ENCODE assay signal across 23 cellular contexts in genomic region chr2:126797622-126798275, GRCh38.
DNase-seq lines count a peak whose midpoint lies in the region; ATAC-seq and TF ChIP-seq lines count a peak whose summit lies in the region.
"Had no signal": no experiment of that assay in that cellular context is flagged by ENCODE, and none has a peak within 500 bp of the region (broad histone marks: within the 10 kb centered on the region; RNA-seq: fewer than 3 reads in every experiment).

No MANE protein-coding gene starts in this region.

- peaks cover 27% of the 10 kb centered on the region for H3K27me3 Mint-ChIP-seq in type B pancreatic cell

- H3K4me1 ChIP-seq in HEK293 (ENCODE audit: control insufficient read depth, insufficient read depth, low read length), result no peaks in the 10 kb centered on the region
- no peaks in the 10 kb centered on the region for H3K4me1 ChIP-seq in mucosa of descending colon (ENCODE audit: low read depth)
- H3K4me1 ChIP-seq: left lung, psoas muscle had no signal

- H3K9me3 ChIP-seq in HEK293 (ENCODE audit: control insufficient read depth, insufficient read depth, low read depth, low read length) (no peaks in the 10 kb centered on the region), mucosa of descending colon (no peaks in the 10 kb centered on the region)
- H3K9me3 ChIP-seq: left lung, psoas muscle had no signal

- H3K4me1 Mint-ChIP-seq in type B pancreatic cell (ENCODE audit: unreplicated experiment), result peaks cover 5% of the 10 kb centered on the region
- H3K4me1 Mint-ChIP-seq: activated CD4-positive, alpha-beta T cell treated with anti-CD3 and anti-CD28 coated beads for 36 hours; activated naive CD4-positive, alpha-beta T cell treated with anti-CD3 and anti-CD28 coated beads, Interleukin-2, amount 50 U/mL, for 24 hours; CD4-positive, alpha-beta memory T cell had no signal

- no peak overlapping the region for H3K4me3 Mint-ChIP-seq in type B pancreatic cell
- H3K4me3 Mint-ChIP-seq: activated CD4-positive, alpha-beta T cell treated with anti-CD3 and anti-CD28 coated beads for 36 hours; activated naive CD4-positive, alpha-beta T cell treated with anti-CD3 and anti-CD28 coated beads, Interleukin-2, amount 50 U/mL, for 24 hours; CD4-positive, alpha-beta memory T cell; effector memory CD8-positive, alpha-beta T cell; T-helper 2 cell treated with Interferon-gamma antibody and Interleukin-4, amounts not matched to agents 5 μg/mL and 100 μg/mL, for 36 hours had no signal

- H3K27ac Mint-ChIP-seq in type B pancreatic cell, result no peak overlapping the region
- H3K27ac Mint-ChIP-seq: activated CD4-positive, alpha-beta T cell treated with anti-CD3 and anti-CD28 coated beads for 36 hours; activated naive CD4-positive, alpha-beta T cell treated with anti-CD3 and anti-CD28 coated beads, Interleukin-2, amount 50 U/mL, for 24 hours; CD4-positive, alpha-beta memory T cell; effector memory CD8-positive, alpha-beta T cell; T-helper 2 cell treated with Interferon-gamma antibody and Interleukin-4, amounts not matched to agents 5 μg/mL and 100 μg/mL, for 36 hours had no signal

- CTCF ChIA-PET in HEK293 (lab: Yijun Ruan, JAX), result no interaction called here

- no peak for ATAC-seq in HG03571 (IDR thresholded peaks at IDR 0.05; ENCODE audit: unreplicated experiment)
- no peak for ATAC-seq in mucosa of descending colon
- ATAC-seq: activated CD4-positive, alpha-beta T cell treated with anti-CD3 and anti-CD28 coated beads for 36 hours; effector memory CD8-positive, alpha-beta T cell; left lung; psoas muscle had no signal

- H3K4me3 ChIP-seq in HEK293 (ENCODE audit: low read depth, low read length) (no peak overlapping the region), mucosa of descending colon (no peak overlapping the region)
- H3K4me3 ChIP-seq: coronary artery, left lung, psoas muscle had no signal

- no peaks in the 10 kb centered on the region for H3K36me3 Mint-ChIP-seq in type B pancreatic cell
- H3K36me3 Mint-ChIP-seq: activated naive CD4-positive, alpha-beta T cell treated with anti-CD3 and anti-CD28 coated beads, Interleukin-2, amount 50 U/mL, for 24 hours; CD4-positive, alpha-beta memory T cell had no signal

- H3K36me3 ChIP-seq in HEK293 (ENCODE audit: control insufficient read depth in 2 of 2, insufficient read depth in 1 of 2, low read length in 2 of 2) (no peaks in the 10 kb centered on the region), mucosa of descending colon (ENCODE audit: low read depth) (no peaks in the 10 kb centered on the region)
- H3K36me3 ChIP-seq: left lung had no signal

- peak; percentile 47 for DNase-seq in activated CD8-positive, alpha-beta memory T cell treated with anti-CD3 and anti-CD28 coated beads for 24 hours
- no peak for DNase-seq in activated CD8-positive, alpha-beta memory T cell treated with anti-CD3 and anti-CD28 coated beads, Interleukin-2, amount 50 U/mL, for 4 hours
- DNase-seq in kidney tubule cell (ENCODE audit: low spot score) (peak; percentile 9), type B pancreatic cell (ENCODE audit: extremely low spot score, unreplicated experiment) (peak; percentile 44), putamen (ENCODE audit: low spot score) (no peak), mucosa of descending colon (no peak)
- DNase-seq: activated CD4-positive, alpha-beta T cell treated with anti-CD3 and anti-CD28 coated beads for 36 hours; AML-193; amygdala; CD4-positive, alpha-beta memory T cell; effector memory CD8-positive, alpha-beta T cell; GOT3; IMR-90; left lung; mesendoderm; NCI-H1694 treated with DMSO at 0.1 percent for 48 hours; psoas muscle; trophoblast cell had no signal

- intact Hi-C loops in mucosa of descending colon (cut with DNase I, micrococcal nuclease), result no loop called here

- no peak overlapping the region for H3K27ac ChIP-seq in HEK293 (ENCODE audit: extremely low read depth, low read depth, low read length)
- H3K27ac ChIP-seq: coronary artery, left lung, psoas muscle had no signal

- TF ChIP-seq CTCF in HEK293 (tag by site-specific recombination; IDR thresholded peaks at IDR 0.05) (no peak), type B pancreatic cell (conservative IDR thresholded peaks at IDR 0.05) (no peak), mucosa of descending colon (IDR thresholded peaks at IDR 0.05) (no peak)

- H3K9me3 Mint-ChIP-seq in type B pancreatic cell, result no peaks in the 10 kb centered on the region
- H3K9me3 Mint-ChIP-seq: activated naive CD4-positive, alpha-beta T cell treated with anti-CD3 and anti-CD28 coated beads, Interleukin-2, amount 50 U/mL, for 24 hours; CD4-positive, alpha-beta memory T cell; effector memory CD8-positive, alpha-beta T cell; T-helper 2 cell treated with Interferon-gamma antibody and Interleukin-4, amounts not matched to agents 5 μg/mL and 100 μg/mL, for 36 hours had no signal

- POLR2A ChIA-PET in HEK293 (lab: Yijun Ruan, JAX), result no interaction called here

TF ChIP-seq in HEK293, 187 proteins besides CTCF, POLR2A, EP300 and RAD21:
- TF ChIP-seq ZFHX2 (tag by site-specific recombination; conservative IDR thresholded peaks at IDR 0.05) (peak; percentile 71), HOXA7 (CRISPR knock-in tag; IDR thresholded peaks at IDR 0.05; ENCODE audit: borderline replicate concordance) (no peak), KLF10 (tag by site-specific recombination; IDR thresholded peaks at IDR 0.05) (no peak), GLIS1 (tag by site-specific recombination; IDR thresholded peaks at IDR 0.05) (peak; percentile 61), GLI2 (tag by site-specific recombination; IDR thresholded peaks at IDR 0.05; ENCODE audit: borderline replicate concordance, low read depth) (no peak), EGR2 (tag by site-specific recombination; IDR thresholded peaks at IDR 0.05; ENCODE audit: low read depth) (peak; percentile 59; the same call in 1 of the 2 replicates)
- TF ChIP-seq, protein P1, sequence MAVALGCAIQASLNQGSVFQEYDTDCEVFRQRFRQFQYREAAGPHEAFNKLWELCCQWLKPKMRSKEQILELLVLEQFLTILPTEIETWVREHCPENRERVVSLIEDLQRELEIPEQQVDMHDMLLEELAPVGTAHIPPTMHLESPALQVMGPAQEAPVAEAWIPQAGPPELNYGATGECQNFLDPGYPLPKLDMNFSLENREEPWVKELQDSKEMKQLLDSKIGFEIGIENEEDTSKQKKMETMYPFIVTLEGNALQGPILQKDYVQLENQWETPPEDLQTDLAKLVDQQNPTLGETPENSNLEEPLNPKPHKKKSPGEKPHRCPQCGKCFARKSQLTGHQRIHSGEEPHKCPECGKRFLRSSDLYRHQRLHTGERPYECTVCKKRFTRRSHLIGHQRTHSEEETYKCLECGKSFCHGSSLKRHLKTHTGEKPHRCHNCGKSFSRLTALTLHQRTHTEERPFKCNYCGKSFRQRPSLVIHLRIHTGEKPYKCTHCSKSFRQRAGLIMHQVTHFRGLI (tag by site-specific recombination; IDR thresholded peaks at IDR 0.05), result no peak
- TF ChIP-seq, protein P2, sequence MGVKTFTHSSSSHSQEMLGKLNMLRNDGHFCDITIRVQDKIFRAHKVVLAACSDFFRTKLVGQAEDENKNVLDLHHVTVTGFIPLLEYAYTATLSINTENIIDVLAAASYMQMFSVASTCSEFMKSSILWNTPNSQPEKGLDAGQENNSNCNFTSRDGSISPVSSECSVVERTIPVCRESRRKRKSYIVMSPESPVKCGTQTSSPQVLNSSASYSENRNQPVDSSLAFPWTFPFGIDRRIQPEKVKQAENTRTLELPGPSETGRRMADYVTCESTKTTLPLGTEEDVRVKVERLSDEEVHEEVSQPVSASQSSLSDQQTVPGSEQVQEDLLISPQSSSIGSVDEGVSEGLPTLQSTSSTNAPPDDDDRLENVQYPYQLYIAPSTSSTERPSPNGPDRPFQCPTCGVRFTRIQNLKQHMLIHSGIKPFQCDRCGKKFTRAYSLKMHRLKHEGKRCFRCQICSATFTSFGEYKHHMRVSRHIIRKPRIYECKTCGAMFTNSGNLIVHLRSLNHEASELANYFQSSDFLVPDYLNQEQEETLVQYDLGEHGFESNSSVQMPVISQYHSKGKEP (tag by site-specific recombination; IDR thresholded peaks at IDR 0.05), result no peak
- TF ChIP-seq, protein P3, sequence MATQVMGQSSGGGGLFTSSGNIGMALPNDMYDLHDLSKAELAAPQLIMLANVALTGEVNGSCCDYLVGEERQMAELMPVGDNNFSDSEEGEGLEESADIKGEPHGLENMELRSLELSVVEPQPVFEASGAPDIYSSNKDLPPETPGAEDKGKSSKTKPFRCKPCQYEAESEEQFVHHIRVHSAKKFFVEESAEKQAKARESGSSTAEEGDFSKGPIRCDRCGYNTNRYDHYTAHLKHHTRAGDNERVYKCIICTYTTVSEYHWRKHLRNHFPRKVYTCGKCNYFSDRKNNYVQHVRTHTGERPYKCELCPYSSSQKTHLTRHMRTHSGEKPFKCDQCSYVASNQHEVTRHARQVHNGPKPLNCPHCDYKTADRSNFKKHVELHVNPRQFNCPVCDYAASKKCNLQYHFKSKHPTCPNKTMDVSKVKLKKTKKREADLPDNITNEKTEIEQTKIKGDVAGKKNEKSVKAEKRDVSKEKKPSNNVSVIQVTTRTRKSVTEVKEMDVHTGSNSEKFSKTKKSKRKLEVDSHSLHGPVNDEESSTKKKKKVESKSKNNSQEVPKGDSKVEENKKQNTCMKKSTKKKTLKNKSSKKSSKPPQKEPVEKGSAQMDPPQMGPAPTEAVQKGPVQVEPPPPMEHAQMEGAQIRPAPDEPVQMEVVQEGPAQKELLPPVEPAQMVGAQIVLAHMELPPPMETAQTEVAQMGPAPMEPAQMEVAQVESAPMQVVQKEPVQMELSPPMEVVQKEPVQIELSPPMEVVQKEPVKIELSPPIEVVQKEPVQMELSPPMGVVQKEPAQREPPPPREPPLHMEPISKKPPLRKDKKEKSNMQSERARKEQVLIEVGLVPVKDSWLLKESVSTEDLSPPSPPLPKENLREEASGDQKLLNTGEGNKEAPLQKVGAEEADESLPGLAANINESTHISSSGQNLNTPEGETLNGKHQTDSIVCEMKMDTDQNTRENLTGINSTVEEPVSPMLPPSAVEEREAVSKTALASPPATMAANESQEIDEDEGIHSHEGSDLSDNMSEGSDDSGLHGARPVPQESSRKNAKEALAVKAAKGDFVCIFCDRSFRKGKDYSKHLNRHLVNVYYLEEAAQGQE (tag by site-specific recombination; IDR thresholded peaks at IDR 0.05), result no peak
- TF ChIP-seq, protein P4, sequence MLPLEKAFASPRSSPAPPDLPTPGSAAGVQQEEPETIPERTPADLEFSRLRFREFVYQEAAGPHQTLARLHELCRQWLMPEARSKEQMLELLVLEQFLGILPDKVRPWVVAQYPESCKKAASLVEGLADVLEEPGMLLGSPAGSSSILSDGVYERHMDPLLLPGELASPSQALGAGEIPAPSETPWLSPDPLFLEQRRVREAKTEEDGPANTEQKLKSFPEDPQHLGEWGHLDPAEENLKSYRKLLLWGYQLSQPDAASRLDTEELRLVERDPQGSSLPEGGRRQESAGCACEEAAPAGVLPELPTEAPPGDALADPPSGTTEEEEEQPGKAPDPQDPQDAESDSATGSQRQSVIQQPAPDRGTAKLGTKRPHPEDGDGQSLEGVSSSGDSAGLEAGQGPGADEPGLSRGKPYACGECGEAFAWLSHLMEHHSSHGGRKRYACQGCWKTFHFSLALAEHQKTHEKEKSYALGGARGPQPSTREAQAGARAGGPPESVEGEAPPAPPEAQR (tag by site-specific recombination; IDR thresholded peaks at IDR 0.05), result no peak
TF ChIP-seq in HEK293: peak in this region for 3.

Comparison
In these comparisons a context has a peak if more than half of its experiments do, and no peak if none do; other contexts are left out.
1. DNase-seq: peak in activated CD8-positive, alpha-beta memory T cell treated with anti-CD3 and anti-CD28 coated beads for 24 hours (single experiment), kidney tubule cell (single experiment) and type B pancreatic cell (single experiment); none in activated CD8-positive, alpha-beta memory T cell treated with anti-CD3 and anti-CD28 coated beads, Interleukin-2, amount 50 U/mL, for 4 hours (single experiment), putamen (single experiment) and mucosa of descending colon (0 of 3).